19 cellular contexts compared by ENCODE assay signal in genomic region chr6:158848441-158848840, GRCh38. TPM values are rescaled to one million over a fixed set of nuclear protein-coding genes. Genes with fewer than 3 reads are reported as not detected.
A peak's percentile ranks its signal among the peaks of the same experiment; 100 is the strongest.
DNase-seq lines count a peak whose midpoint lies in the region; ATAC-seq and TF ChIP-seq lines count a peak whose summit lies in the region.
"Had no signal": no experiment of that assay in that cellular context is flagged by ENCODE, and none has a peak within 500 bp of the region (broad histone marks: within the 10 kb centered on the region; RNA-seq: fewer than 3 reads in every experiment).

No MANE protein-coding gene starts in this region.

- no peak for TF ChIP-seq CTCF in RWPE2 (IDR thresholded peaks at IDR 0.05; ENCODE audit: poor library complexity, severe bottlenecking)
- no peak for TF ChIP-seq CTCF in foreskin keratinocyte (conservative IDR thresholded peaks at IDR 0.05)

- peaks cover 33% of the 10 kb centered on the region for H3K4me1 ChIP-seq in CD8-positive, alpha-beta memory T cell (ENCODE audit: insufficient read depth, low read length)
- H3K4me1 ChIP-seq in RWPE2 (ENCODE audit: insufficient read depth, poor library complexity, severe bottlenecking) (peaks cover 54% of the 10 kb centered on the region), foreskin keratinocyte (peaks cover 43% of the 10 kb centered on the region)
- H3K4me1 ChIP-seq: BE2C, right lobe of liver had no signal

- H3K27ac Mint-ChIP-seq in CD8-positive, alpha-beta memory T cell, result peak overlapping the region in 6 of 8 donors; percentile 19 to 100 (median 96)
- peak overlapping the region; percentile 82 for H3K27ac Mint-ChIP-seq in stimulated activated memory B cell treated with anti-CD40 and anti-IgM and Interleukin-4, amounts not matched to agents 10 μg/mL and 1 μg/mL and 100 μg/mL, for 72 hours
- H3K27ac Mint-ChIP-seq: HFFc6; stimulated activated naive CD8-positive, alpha-beta T cell treated with anti-CD3 and anti-CD28 coated beads, Interleukin-15, amount 100 ng/mL, for 72 hours had no signal

- no peak overlapping the region for H3K4me3 Mint-ChIP-seq in CD8-positive, alpha-beta memory T cell
- no peak overlapping the region for H3K4me3 Mint-ChIP-seq in stimulated activated memory B cell treated with anti-CD40 and anti-IgM and Interleukin-4, amounts not matched to agents 10 μg/mL and 1 μg/mL and 100 μg/mL, for 72 hours
- H3K4me3 Mint-ChIP-seq: activated CD4-positive, alpha-beta T cell treated with anti-CD3 and anti-CD28 coated beads for 36 hours; stimulated activated naive CD8-positive, alpha-beta T cell treated with anti-CD3 and anti-CD28 coated beads, Interleukin-15, amount 100 ng/mL, for 72 hours had no signal

- ATAC-seq in RWPE2 (ENCODE audit: low read depth) (no peak), foreskin keratinocyte (no peak), HG02885 (IDR thresholded peaks at IDR 0.05; ENCODE audit: poor library complexity, unreplicated experiment) (no peak)
- ATAC-seq in stimulated activated memory B cell treated with anti-CD40 and anti-IgM and Interleukin-4, amounts not matched to agents 10 μg/mL and 1 μg/mL and 100 μg/mL, for 72 hours, result no peak
- ATAC-seq: activated CD4-positive, alpha-beta T cell treated with anti-CD3 and anti-CD28 coated beads for 36 hours; gastrocnemius medialis; right lobe of liver; stimulated activated naive CD8-positive, alpha-beta T cell treated with anti-CD3 and anti-CD28 coated beads, Interleukin-15, amount 100 ng/mL, for 72 hours had no signal

- peaks cover 0 to 2% of the 10 kb centered on the region in 2 donors for H3K27me3 Mint-ChIP-seq in CD8-positive, alpha-beta memory T cell
- H3K27me3 Mint-ChIP-seq in stimulated activated memory B cell treated with anti-CD40 and anti-IgM and Interleukin-4, amounts not matched to agents 10 μg/mL and 1 μg/mL and 100 μg/mL, for 72 hours, result no peaks in the 10 kb centered on the region
- H3K27me3 Mint-ChIP-seq: activated CD4-positive, alpha-beta T cell treated with anti-CD3 and anti-CD28 coated beads for 36 hours; stimulated activated naive CD8-positive, alpha-beta T cell treated with anti-CD3 and anti-CD28 coated beads, Interleukin-15, amount 100 ng/mL, for 72 hours had no signal

- H3K4me1 Mint-ChIP-seq in CD8-positive, alpha-beta memory T cell, result peaks cover 0 to 29% (median 29%) of the 10 kb centered on the region in 3 donors
- H3K4me1 Mint-ChIP-seq in stimulated activated memory B cell treated with anti-CD40 and anti-IgM and Interleukin-4, amounts not matched to agents 10 μg/mL and 1 μg/mL and 100 μg/mL, for 72 hours, result peaks cover 28% of the 10 kb centered on the region

- no peak overlapping the region for H3K27ac ChIP-seq in CD8-positive, alpha-beta memory T cell (ENCODE audit: low read depth, low read length)
- H3K27ac ChIP-seq in RWPE2 (ENCODE audit: poor library complexity, severe bottlenecking), result peak overlapping the region; percentile 98
- H3K27ac ChIP-seq in foreskin keratinocyte, result peak overlapping the region; percentile 99
- H3K27ac ChIP-seq: gastrocnemius medialis, right lobe of liver, SK-N-MC had no signal

- no peaks in the 10 kb centered on the region for H3K9me3 Mint-ChIP-seq in CD8-positive, alpha-beta memory T cell
- no peaks in the 10 kb centered on the region for H3K9me3 Mint-ChIP-seq in stimulated activated memory B cell treated with anti-CD40 and anti-IgM and Interleukin-4, amounts not matched to agents 10 μg/mL and 1 μg/mL and 100 μg/mL, for 72 hours
- H3K9me3 Mint-ChIP-seq: HFFc6; stimulated activated naive CD8-positive, alpha-beta T cell treated with anti-CD3 and anti-CD28 coated beads, Interleukin-15, amount 100 ng/mL, for 72 hours had no signal

- H3K9me3 ChIP-seq in CD8-positive, alpha-beta memory T cell (ENCODE audit: low read length), result no peaks in the 10 kb centered on the region
- H3K9me3 ChIP-seq in RWPE2 (ENCODE audit: severe bottlenecking), result no peaks in the 10 kb centered on the region
- H3K9me3 ChIP-seq: BE2C, gastrocnemius medialis, right lobe of liver had no signal

- no peak for DNase-seq in CD8-positive, alpha-beta memory T cell
- DNase-seq in RWPE2 (ENCODE audit: low spot score), result no peak
- DNase-seq in foreskin keratinocyte, result no peak
- DNase-seq in NCI-H2029 treated with DMSO at 0.1 percent for 48 hours (lab: John Stamatoyannopoulos, UW), result no peak
- no peak for DNase-seq in anterior cingulate cortex (lab: John Stamatoyannopoulos, UW)
- DNase-seq: activated CD4-positive, alpha-beta T cell treated with anti-CD3 and anti-CD28 coated beads for 36 hours; activated effector memory CD4-positive, alpha-beta T cell treated with anti-CD3 and anti-CD28 coated beads, Interleukin-2, amount 50 U/mL, for 16 hours; BE2C; cerebellar nuclear complex; gastrocnemius medialis; HFFc6; NCI-H1092 treated with DMSO at 0.1 percent for 48 hours; NCI-H2171; OCI-M1; right lobe of liver; stimulated activated naive CD8-positive, alpha-beta T cell treated with anti-CD3 and anti-CD28 coated beads, Interleukin-15, amount 100 ng/mL, for 72 hours had no signal

- H3K27me3 ChIP-seq in CD8-positive, alpha-beta memory T cell (ENCODE audit: insufficient read depth, low read length, poor library complexity, severe bottlenecking), result no peaks in the 10 kb centered on the region
- H3K27me3 ChIP-seq in RWPE2 (ENCODE audit: insufficient read depth, poor library complexity, severe bottlenecking) (no peaks in the 10 kb centered on the region), foreskin keratinocyte (no peaks in the 10 kb centered on the region)
- H3K27me3 ChIP-seq: BE2C, gastrocnemius medialis, right lobe of liver had no signal

- POLR2A ChIA-PET in CD8-positive, alpha-beta memory T cell (lab: Charles Lee), result no interaction called here

- CTCF ChIA-PET in CD8-positive, alpha-beta memory T cell (lab: Charles Lee), result no interaction called here

- H3K36me3 Mint-ChIP-seq in CD8-positive, alpha-beta memory T cell, result no peaks in the 10 kb centered on the region
- H3K36me3 Mint-ChIP-seq in stimulated activated memory B cell treated with anti-CD40 and anti-IgM and Interleukin-4, amounts not matched to agents 10 μg/mL and 1 μg/mL and 100 μg/mL, for 72 hours, result no peaks in the 10 kb centered on the region

- no peak overlapping the region for H3K4me3 ChIP-seq in CD8-positive, alpha-beta memory T cell (ENCODE audit: low read length)
- no peak overlapping the region for H3K4me3 ChIP-seq in RWPE2 (ENCODE audit: severe bottlenecking)
- H3K4me3 ChIP-seq: gastrocnemius medialis, right lobe of liver, SK-N-MC had no signal

- H3K36me3 ChIP-seq in CD8-positive, alpha-beta memory T cell (ENCODE audit: insufficient read depth, low read length), result no peaks in the 10 kb centered on the region
- no peaks in the 10 kb centered on the region for H3K36me3 ChIP-seq in RWPE2 (ENCODE audit: low read depth)
- H3K36me3 ChIP-seq: BE2C, gastrocnemius medialis, right lobe of liver had no signal

RNA-seq across cellular contexts. Expression of gene EZR, which starts 29.3 kb away (rescaled TPM):
- total RNA-seq in CD8-positive, alpha-beta memory T cell, result 100 to 1,000 TPM; 296 to 299 TPM
- polyA plus RNA-seq in CD8-positive, alpha-beta memory T cell, result 325 TPM
- 169 and 218 TPM in 2 replicates for total RNA-seq in foreskin keratinocyte
- 100 and 126 TPM in 2 replicates for polyA plus RNA-seq in foreskin keratinocyte
